1 cellular context compared by ENCODE assay signal in genomic region chr12:55499810-55500252, GRCh38.
TF ChIP-seq lines count a peak whose summit lies in the region.

No MANE protein-coding gene starts in this region.

TF ChIP-seq in H1, 55 proteins besides CTCF, POLR2A, EP300 and RAD21:
- TF ChIP-seq NANOG (IDR thresholded peaks at IDR 0.05; ENCODE audit: insufficient read depth, low read depth, low read length, poor library complexity, severe bottlenecking), result no peak
- TF ChIP-seq CEBPB (IDR thresholded peaks at IDR 0.05; ENCODE audit: low read depth, low read length), result no peak
- TF ChIP-seq RFX5 (IDR thresholded peaks at IDR 0.05; ENCODE audit: borderline replicate concordance, low read depth, low read length), result no peak
- no peak for TF ChIP-seq POU5F1 (IDR thresholded peaks at IDR 0.05; ENCODE audit: low read depth, low read length)
- TF ChIP-seq MAFK (IDR thresholded peaks at IDR 0.05; ENCODE audit: low read depth, low read length), result no peak
- no peak for TF ChIP-seq NRF1 (IDR thresholded peaks at IDR 0.05; ENCODE audit: low read depth, low read length)
- no peak for TF ChIP-seq ZNF274 (IDR thresholded peaks at IDR 0.05; ENCODE audit: borderline replicate concordance, extremely low read depth, low read length)
- TF ChIP-seq SAP30 (IDR thresholded peaks at IDR 0.05; ENCODE audit: insufficient read depth, insufficient replicate concordance, low read length), result no peak
- TF ChIP-seq TAF1 (IDR thresholded peaks at IDR 0.05; ENCODE audit: low read depth, low read length), result no peak
- TF ChIP-seq MAX (IDR thresholded peaks at IDR 0.05), result no peak
- TF ChIP-seq ASH2L (IDR thresholded peaks at IDR 0.05; ENCODE audit: low read length), result no peak
- no peak for TF ChIP-seq CTBP2 (IDR thresholded peaks at IDR 0.05; ENCODE audit: borderline replicate concordance, insufficient read depth, insufficient read length, low read length)
- no peak for TF ChIP-seq SRF (IDR thresholded peaks at IDR 0.05; ENCODE audit: low read depth, low read length)
